In the genomic region with DNA sequence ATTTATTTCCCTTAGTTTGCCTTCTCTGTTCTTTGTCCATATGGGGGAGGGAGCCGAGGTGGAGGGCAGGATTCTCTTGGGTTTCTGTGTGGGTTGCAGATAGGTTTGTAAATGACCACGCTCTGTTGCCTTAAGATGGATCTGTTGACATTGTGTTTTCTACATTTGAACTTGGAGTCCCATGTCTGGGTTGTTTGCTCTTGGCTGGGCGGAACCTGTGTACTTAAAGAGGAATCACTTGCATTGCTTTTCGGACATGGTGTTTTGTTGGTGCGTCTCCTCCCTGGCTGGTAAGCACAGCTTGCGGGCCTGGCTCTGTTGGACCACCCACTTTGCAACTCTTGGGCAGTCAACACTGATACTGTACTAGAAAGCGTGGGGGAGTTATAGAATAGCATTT, we compare ENCODE assay signal across 10 cellular contexts. TPM values are rescaled to one million over a fixed set of nuclear protein-coding genes. Genes with fewer than 3 reads are reported as not detected.
DNase-seq lines count a peak whose midpoint lies in the region; ATAC-seq, FAIRE-seq and TF ChIP-seq lines count a peak whose summit lies in the region.
"Had no signal": no experiment of that assay in that cellular context is flagged by ENCODE, and none has a peak within 500 bp of the region (broad histone marks: within the 10 kb centered on the region; RNA-seq: fewer than 3 reads in every experiment).

No MANE protein-coding gene starts in this region.

- peaks cover 35% of the 10 kb centered on the region for H3K4me1 ChIP-seq in A549
- H3K4me1 ChIP-seq in mucosa of descending colon (ENCODE audit: low read depth) = peaks cover 27% of the 10 kb centered on the region

- H3K4me3 ChIP-seq in A549 (no peak overlapping the region), LNCaP clone FGC (ENCODE audit: low read depth, low read length) (peak overlapping the region; percentile 41), choroid plexus epithelial cell (ENCODE audit: low read depth, low read length) (no peak overlapping the region), mucosa of descending colon (no peak overlapping the region)

- WGBS in A549 (ENCODE audit: missing lambda C conversion rate) = 14% methylated on average over 7 of the region's 7 CpGs

- no peaks in the 10 kb centered on the region for H3K9me3 ChIP-seq in A549
- no peaks in the 10 kb centered on the region for H3K9me3 ChIP-seq in mucosa of descending colon

- CTCF ChIA-PET in A549 (lab: Yijun Ruan, JAX) = interaction anchor here (0.6 to 1.7 kb wide), 5 partner anchors 8 to 521 kb away, joined by 3 to 5 read pairs (median 4); no protein-coding TSS in a partner anchor

- no peak for TF ChIP-seq EP300 in A549 (IDR thresholded peaks at IDR 0.05)

- no peak for TF ChIP-seq CTCF in A549 (IDR thresholded peaks at IDR 0.05)
- TF ChIP-seq CTCF in LNCaP clone FGC (IDR thresholded peaks at IDR 0.05; ENCODE audit: control insufficient read depth, extremely low read depth, insufficient read depth) = no peak
- TF ChIP-seq CTCF in choroid plexus epithelial cell (conservative IDR thresholded peaks at IDR 0.05; ENCODE audit: low read depth, low read length) = no peak
- TF ChIP-seq CTCF in mucosa of descending colon (IDR thresholded peaks at IDR 0.05) = no peak

- TF ChIP-seq RAD21 in A549 (conservative IDR thresholded peaks at IDR 0.05 in 1 of 2, IDR thresholded peaks at IDR 0.05 in 1 of 2) = no peak

- POLR2A ChIA-PET in A549 (lab: Yijun Ruan, JAX) = no interaction called here

- peak overlapping the region; percentile 69 to 78; a peak in 5 of 6 replicates for H3K27ac ChIP-seq in A549

- peak; percentile 62 to 89; a peak in 5 of 6 replicates for ATAC-seq in A549
- peak; percentile 85 for ATAC-seq in mucosa of descending colon
- ATAC-seq in HG02970 (IDR thresholded peaks at IDR 0.05; ENCODE audit: low FRiP score, unreplicated experiment) = no peak
- ATAC-seq: activated T-cell treated with anti-CD3 and anti-CD28 coated beads, Interleukin-2, amount 50 U/mL, for 72 hours had no signal

- FAIRE-seq in A549 (lab: Jason Lieb, UNC) = no peak

- TF ChIP-seq POLR2A in A549 (IDR thresholded peaks at IDR 0.05; ENCODE audit: low read length) = no peak

- H3K4me2 ChIP-seq in A549 = peak overlapping the region; percentile 66

- intact Hi-C loops in mucosa of descending colon (cut with DNase I, micrococcal nuclease) = no loop called here

- peak; percentile 18 to 91 for DNase-seq in A549 (ENCODE audit: low read depth in 1 of 2, low spot score in 1 of 2)
- DNase-seq in LNCaP clone FGC (ENCODE audit: low read depth) = peak; percentile 89
- DNase-seq in choroid plexus epithelial cell (ENCODE audit: low read depth) = peak; percentile 24
- DNase-seq in mucosa of descending colon = peak in 2 of 3 donors; percentile 30 to 62
- no peak for DNase-seq in cerebellar cortex (ENCODE audit: low spot score)
- no peak for DNase-seq in NCI-H1105 treated with DMSO at 0.1 percent for 48 hours (lab: John Stamatoyannopoulos, UW)
- no peak for DNase-seq in H4 (ENCODE audit: low spot score)
- DNase-seq: activated T-cell treated with anti-CD3 and anti-CD28 coated beads, Interleukin-2, amount 50 U/mL, for 72 hours; cortex of kidney had no signal

- no peaks in the 10 kb centered on the region for H3K36me3 ChIP-seq in mucosa of descending colon (ENCODE audit: low read depth)

TF ChIP-seq in A549, 52 proteins besides CTCF, POLR2A, EP300 and RAD21:
- no peak for TF ChIP-seq KDM1A (IDR thresholded peaks at IDR 0.05; ENCODE audit: low read depth)
- TF ChIP-seq, protein P1, sequence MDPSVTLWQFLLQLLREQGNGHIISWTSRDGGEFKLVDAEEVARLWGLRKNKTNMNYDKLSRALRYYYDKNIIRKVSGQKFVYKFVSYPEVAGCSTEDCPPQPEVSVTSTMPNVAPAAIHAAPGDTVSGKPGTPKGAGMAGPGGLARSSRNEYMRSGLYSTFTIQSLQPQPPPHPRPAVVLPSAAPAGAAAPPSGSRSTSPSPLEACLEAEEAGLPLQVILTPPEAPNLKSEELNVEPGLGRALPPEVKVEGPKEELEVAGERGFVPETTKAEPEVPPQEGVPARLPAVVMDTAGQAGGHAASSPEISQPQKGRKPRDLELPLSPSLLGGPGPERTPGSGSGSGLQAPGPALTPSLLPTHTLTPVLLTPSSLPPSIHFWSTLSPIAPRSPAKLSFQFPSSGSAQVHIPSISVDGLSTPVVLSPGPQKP (IDR thresholded peaks at IDR 0.05; ENCODE audit: low read depth, low read length) = no peak
- TF ChIP-seq, protein P2, sequence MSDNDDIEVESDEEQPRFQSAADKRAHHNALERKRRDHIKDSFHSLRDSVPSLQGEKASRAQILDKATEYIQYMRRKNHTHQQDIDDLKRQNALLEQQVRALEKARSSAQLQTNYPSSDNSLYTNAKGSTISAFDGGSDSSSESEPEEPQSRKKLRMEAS (IDR thresholded peaks at IDR 0.05) = 0 out of 2 replicates have a peak, but pooled peaks have one; percentile 31
- TF ChIP-seq, protein P3, sequence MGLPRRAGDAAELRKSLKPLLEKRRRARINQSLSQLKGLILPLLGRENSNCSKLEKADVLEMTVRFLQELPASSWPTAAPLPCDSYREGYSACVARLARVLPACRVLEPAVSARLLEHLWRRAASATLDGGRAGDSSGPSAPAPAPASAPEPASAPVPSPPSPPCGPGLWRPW (IDR thresholded peaks at IDR 0.05) = no peak
- TF ChIP-seq FOSL2 (IDR thresholded peaks at IDR 0.05) = no peak
- TF ChIP-seq FOSL2 (CRISPR knock-in tag; IDR thresholded peaks at IDR 0.05) = peak; percentile 47; the same call in 1 of the 2 replicates

RNA-seq across cellular contexts. Expression of a gene that starts 45.9 kb away (rescaled TPM):
- polyA plus RNA-seq in A549 (2011; rRNA removed) (33.6 and 41.3 TPM in 2 replicates), A549 (2017; fragmentation: RNase III; extraction: RNeasy Plus Mini Kit Qiagen cat#74134 plus additional on column Dnase treatment) (45.6 to 52.9 TPM (median 48.0 TPM) in 3 replicates)
- polyA plus RNA-seq in A549 (2012; cell fraction: cytosol; rRNA removed) = 47.5 and 56.3 TPM in 2 replicates
- 181 and 185 TPM in 2 replicates for polyA plus RNA-seq in A549 (2012; cell fraction: nucleus; rRNA removed)
- polyA minus RNA-seq in A549 (2011; rRNA and poly(A)+ RNA removed) = 68.5 and 82.6 TPM in 2 replicates
- total RNA-seq in mucosa of descending colon = 10 to 100 TPM; 78.4 to 90.8 (median 83.3) TPM
- total RNA-seq in H4 (2014; rRNA removed; shearing (Covaris generic)) = 18.6 and 19.5 TPM in 2 replicates

RNA-seq across cellular contexts. Expression of a gene that starts 59.2 kb away (rescaled TPM):
- polyA plus RNA-seq in A549 (2011; rRNA removed) = 20.7 and 23.8 TPM in 2 replicates
- polyA plus RNA-seq in A549 (2012; cell fraction: cytosol; rRNA removed) = 39.7 and 49.8 TPM in 2 replicates
- polyA plus RNA-seq in A549 (2012; cell fraction: nucleus; rRNA removed) = 268 and 290 TPM in 2 replicates
- 20.6 to 22.5 TPM (median 22.0 TPM) in 3 replicates for polyA plus RNA-seq in A549 (2017; fragmentation: RNase III; extraction: RNeasy Plus Mini Kit Qiagen cat#74134 plus additional on column Dnase treatment)
- polyA minus RNA-seq in A549 (2011; rRNA and poly(A)+ RNA removed) = 25.8 and 32.7 TPM in 2 replicates
- total RNA-seq in mucosa of descending colon = 100 to 1,000 TPM in 1 of 3 donors, 10 to 100 TPM in 2; 58.1 to 111 (median 100.0) TPM
- 11.6 and 26.5 TPM in 2 replicates for total RNA-seq in H4 (2014; rRNA removed; shearing (Covaris generic))

Comparison
In these comparisons a context has a peak if more than half of its experiments do, and no peak if none do; other contexts are left out.
1. DNase-seq: peak in A549 (2 of 2), LNCaP clone FGC (single experiment), choroid plexus epithelial cell (single experiment) and mucosa of descending colon (2 of 3); none in cerebellar cortex (single experiment), NCI-H1105 treated with DMSO at 0.1 percent for 48 hours (single experiment) and H4 (single experiment).